ENCODE assay signal across 8 cellular contexts in the genomic region with DNA sequence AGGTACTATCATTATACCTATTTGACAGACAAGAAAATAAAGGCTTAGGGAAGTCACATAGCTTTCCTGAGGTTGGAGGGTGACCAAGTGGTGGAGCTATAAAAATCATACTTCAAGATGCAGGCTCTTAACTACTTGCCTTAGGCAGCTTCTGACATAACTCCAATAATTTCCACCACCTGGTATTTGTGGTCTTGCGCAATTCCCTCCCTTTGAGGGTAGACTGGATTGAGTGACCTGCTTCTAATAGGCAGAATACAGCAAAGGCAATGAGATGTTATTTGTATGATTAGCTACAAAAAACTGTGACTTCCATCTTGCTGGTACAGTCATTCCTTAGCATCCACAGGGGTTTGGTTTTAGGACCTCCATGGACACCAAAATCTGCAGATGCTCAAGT.
"Had no signal": no experiment of that assay in that cellular context is flagged by ENCODE, and none has a peak within 500 bp of the region (broad histone marks: within the 10 kb centered on the region; RNA-seq: fewer than 3 reads in every experiment).

No MANE protein-coding gene starts in this region.

- H3K9ac ChIP-seq: GM23248 had no signal

- H3K4me3 ChIP-seq: GM23248 had no signal

- FAIRE-seq: H54 had no signal

- H2AFZ ChIP-seq: GM23248 had no signal

- DNase-seq: GM23248, GOT3, H9, HFFc6, KG1 had no signal

- ATAC-seq: HCT116 had no signal

- H3K27ac ChIP-seq: GM23248, HL-60 had no signal
